ENCODE assay signal across 20 cellular contexts in genomic region chr11:64572143-64572542, GRCh38. TPM values are rescaled to one million over a fixed set of nuclear protein-coding genes. Genes with fewer than 3 reads are reported as not detected.
"Had no signal": no experiment of that assay in that cellular context is flagged by ENCODE, and none has a peak within 500 bp of the region (broad histone marks: within the 10 kb centered on the region; RNA-seq: fewer than 3 reads in every experiment).

No MANE protein-coding gene starts in this region.

- H3K9me3 Mint-ChIP-seq: activated CD4-positive, alpha-beta memory T cell treated with anti-CD3 and anti-CD28 coated beads for 36 hours; activated naive CD4-positive, alpha-beta T cell treated with anti-CD3 and anti-CD28 coated beads, Interleukin-2, amount 50 U/mL, for 24 hours; activated T-helper 2 cell treated with anti-CD3 and anti-CD28 coated beads, Interferon-gamma antibody, Interleukin-2, Interleukin-4, amounts not matched to agents 10 μg/mL and 5 μg/mL and 100 μg/mL, durations not matched to agents 14 hours and 24 hours and 36 hours; mesothelial cell of epicardium; nephron progenitor cell; stimulated activated effector memory CD8-positive, alpha-beta T cell treated with anti-CD3 and anti-CD28 coated beads, Interleukin-12 subunit alpha, Interleukin-12 subunit beta, amount 100 ng/mL, for 72 hours had no signal

- H3K36me3 ChIP-seq: adrenal gland, left ventricle myocardium inferior, ovary, sigmoid colon, thyroid gland, uterus had no signal

- H3K4me1 Mint-ChIP-seq: activated CD8-positive, alpha-beta memory T cell treated with anti-CD3 and anti-CD28 coated beads, Interleukin-2, amount 10 ng/mL, durations not matched to agents 7 days and 5 days; activated naive CD4-positive, alpha-beta T cell treated with anti-CD3 and anti-CD28 coated beads, Interleukin-2, amount 50 U/mL, for 24 hours; stimulated activated effector memory CD8-positive, alpha-beta T cell treated with anti-CD3 and anti-CD28 coated beads, Interleukin-12 subunit alpha, Interleukin-12 subunit beta, amount 100 ng/mL, for 72 hours had no signal

- H3K4me3 Mint-ChIP-seq: activated CD4-positive, alpha-beta memory T cell treated with anti-CD3 and anti-CD28 coated beads for 36 hours; activated CD8-positive, alpha-beta memory T cell treated with anti-CD3 and anti-CD28 coated beads, Interleukin-2, amount 10 ng/mL, durations not matched to agents 7 days and 5 days; activated naive CD4-positive, alpha-beta T cell treated with anti-CD3 and anti-CD28 coated beads, Interleukin-2, amount 50 U/mL, for 24 hours; mesothelial cell of epicardium; nephron progenitor cell; stimulated activated effector memory CD8-positive, alpha-beta T cell treated with anti-CD3 and anti-CD28 coated beads, Interleukin-12 subunit alpha, Interleukin-12 subunit beta, amount 100 ng/mL, for 72 hours had no signal

- H3K4me1 ChIP-seq: sigmoid colon, uterus had no signal

- H3K4me3 ChIP-seq: adrenal gland, hepatocyte, left ventricle myocardium inferior, ovary, sigmoid colon, thyroid gland, uterus had no signal

- H3K79me2 ChIP-seq: hepatocyte had no signal

- H3K27ac Mint-ChIP-seq: activated CD4-positive, alpha-beta memory T cell treated with anti-CD3 and anti-CD28 coated beads for 36 hours; activated CD8-positive, alpha-beta memory T cell treated with anti-CD3 and anti-CD28 coated beads, Interleukin-2, amount 10 ng/mL, durations not matched to agents 7 days and 5 days; activated naive CD4-positive, alpha-beta T cell treated with anti-CD3 and anti-CD28 coated beads, Interleukin-2, amount 50 U/mL, for 24 hours; activated T-helper 2 cell treated with anti-CD3 and anti-CD28 coated beads, Interferon-gamma antibody, Interleukin-2, Interleukin-4, amounts not matched to agents 10 μg/mL and 5 μg/mL and 100 μg/mL, durations not matched to agents 14 hours and 24 hours and 36 hours; mesothelial cell of epicardium; nephron progenitor cell; stimulated activated effector memory CD8-positive, alpha-beta T cell treated with anti-CD3 and anti-CD28 coated beads, Interleukin-12 subunit alpha, Interleukin-12 subunit beta, amount 100 ng/mL, for 72 hours had no signal

- H3K27ac ChIP-seq: adrenal gland, hepatocyte, left ventricle myocardium inferior, ovary, sigmoid colon, thyroid gland, uterus had no signal

- DNase-seq: activated CD4-positive, alpha-beta memory T cell treated with anti-CD3 and anti-CD28 coated beads for 36 hours; activated CD8-positive, alpha-beta memory T cell treated with anti-CD3 and anti-CD28 coated beads, Interleukin-2, amount 10 ng/mL, durations not matched to agents 7 days and 5 days; activated T-cell treated with anti-CD3 and anti-CD28 coated beads, Interleukin-2, amount 50 U/mL, for 1 hour; left ventricle myocardium inferior; nephron progenitor cell; sigmoid colon; stimulated activated CD4-positive, alpha-beta T cell treated with anti-CD3 and anti-CD28 coated beads, Interleukin-1b, Interleukin-23, amount 100 ng/mL, for 48 hours; thyroid gland; uterus had no signal

- ATAC-seq: activated CD8-positive, alpha-beta memory T cell treated with anti-CD3 and anti-CD28 coated beads, Interleukin-2, amount 10 ng/mL, durations not matched to agents 7 days and 5 days; stimulated activated effector memory CD8-positive, alpha-beta T cell treated with anti-CD3 and anti-CD28 coated beads, Interleukin-12 subunit alpha, Interleukin-12 subunit beta, amount 100 ng/mL, for 72 hours had no signal

- H3K36me3 Mint-ChIP-seq: activated CD4-positive, alpha-beta memory T cell treated with anti-CD3 and anti-CD28 coated beads for 36 hours; activated CD8-positive, alpha-beta memory T cell treated with anti-CD3 and anti-CD28 coated beads, Interleukin-2, amount 10 ng/mL, durations not matched to agents 7 days and 5 days; activated naive CD4-positive, alpha-beta T cell treated with anti-CD3 and anti-CD28 coated beads, Interleukin-2, amount 50 U/mL, for 24 hours; mesothelial cell of epicardium; stimulated activated effector memory CD8-positive, alpha-beta T cell treated with anti-CD3 and anti-CD28 coated beads, Interleukin-12 subunit alpha, Interleukin-12 subunit beta, amount 100 ng/mL, for 72 hours had no signal

- FAIRE-seq: colon had no signal

- H3K27me3 Mint-ChIP-seq: activated naive CD4-positive, alpha-beta T cell treated with anti-CD3 and anti-CD28 coated beads, Interleukin-2, amount 50 U/mL, for 24 hours had no signal

- H2AFZ ChIP-seq: hepatocyte had no signal

- H3K9me3 ChIP-seq: adrenal gland, left ventricle myocardium inferior, ovary, sigmoid colon, thyroid gland, uterus had no signal

- H3K4me2 ChIP-seq: hepatocyte had no signal

- H3K27me3 ChIP-seq: adrenal gland, ovary, sigmoid colon, thyroid gland, uterus had no signal

RNA-seq across cellular contexts. Expression of gene SLC22A11, which starts 16.4 kb away (rescaled TPM):
- total RNA-seq: activated CD4-positive, alpha-beta memory T cell treated with anti-CD3 and anti-CD28 coated beads for 36 hours; activated CD8-positive, alpha-beta memory T cell treated with anti-CD3 and anti-CD28 coated beads, Interleukin-2, amount 10 ng/mL, durations not matched to agents 7 days and 5 days; activated T-helper 2 cell treated with anti-CD3 and anti-CD28 coated beads, Interferon-gamma antibody, Interleukin-2, Interleukin-4, amounts not matched to agents 10 μg/mL and 5 μg/mL and 100 μg/mL, durations not matched to agents 14 hours and 24 hours and 36 hours; cardiac septum; esophagus mucosa; kidney epithelial cell; left ventricle myocardium inferior; sigmoid colon; thyroid gland had no signal

RNA-seq across cellular contexts. Expression of gene SLC22A12, which starts 18.9 kb away (rescaled TPM):
- total RNA-seq: activated CD4-positive, alpha-beta memory T cell treated with anti-CD3 and anti-CD28 coated beads for 36 hours; activated CD8-positive, alpha-beta memory T cell treated with anti-CD3 and anti-CD28 coated beads, Interleukin-2, amount 10 ng/mL, durations not matched to agents 7 days and 5 days; activated T-helper 2 cell treated with anti-CD3 and anti-CD28 coated beads, Interferon-gamma antibody, Interleukin-2, Interleukin-4, amounts not matched to agents 10 μg/mL and 5 μg/mL and 100 μg/mL, durations not matched to agents 14 hours and 24 hours and 36 hours; adrenal gland; cardiac septum; esophagus mucosa; hepatocyte; kidney epithelial cell; left ventricle myocardium inferior; mesothelial cell of epicardium; ovary; sigmoid colon; thyroid gland; uterus had no signal
- polyA plus RNA-seq: adrenal gland, ovary, sigmoid colon had no signal
